ENCODE assay signal across 17 cellular contexts in the genomic region with DNA sequence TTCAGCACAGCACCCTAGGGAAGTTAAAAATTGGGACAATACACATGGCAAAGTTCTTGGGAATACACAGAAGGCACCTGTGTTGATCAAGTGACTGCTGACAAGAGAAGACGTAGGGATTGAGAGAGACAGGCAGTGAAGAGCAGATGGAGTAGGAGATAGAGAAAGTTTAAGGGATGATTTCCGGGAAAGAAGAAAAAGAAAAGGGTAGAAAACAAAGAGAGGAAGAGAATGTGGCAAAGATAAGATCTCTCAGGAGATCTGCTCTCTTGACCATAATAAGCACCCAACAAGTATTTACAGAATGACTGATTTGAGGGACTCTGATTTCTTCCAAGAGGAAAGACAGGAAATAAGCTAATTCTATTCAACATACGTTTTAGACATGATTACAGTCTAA. TPM values are rescaled to one million over a fixed set of nuclear protein-coding genes. Genes with fewer than 3 reads are reported as not detected.
DNase-seq lines count a peak whose midpoint lies in the region; ATAC-seq, FAIRE-seq and TF ChIP-seq lines count a peak whose summit lies in the region.
"Had no signal": no experiment of that assay in that cellular context is flagged by ENCODE, and none has a peak within 500 bp of the region (broad histone marks: within the 10 kb centered on the region; RNA-seq: fewer than 3 reads in every experiment).

No MANE protein-coding gene starts in this region.

- FAIRE-seq in endothelial cell of umbilical vein (lab: Jason Lieb, UNC): peak; percentile 83

- intact Hi-C loops in endothelial cell of umbilical vein (cut with micrococcal nuclease): loop anchor here (2.0 to 5.0 kb wide), 3 partner anchors 27 to 339 kb away; no protein-coding TSS in a partner anchor

- H3K4me1 ChIP-seq in RWPE2 (ENCODE audit: insufficient read depth, poor library complexity, severe bottlenecking) (peaks cover 18% of the 10 kb centered on the region), endothelial cell of umbilical vein (ENCODE audit: control insufficient read depth, extremely low read depth, insufficient read depth, low read length) (peaks cover 75% of the 10 kb centered on the region)
- peaks cover 32% of the 10 kb centered on the region for H3K4me1 ChIP-seq in CD8-positive, alpha-beta memory T cell (ENCODE audit: insufficient read depth, low read length)

- peaks cover 20% of the 10 kb centered on the region for H3K27me3 Mint-ChIP-seq in stimulated activated naive CD8-positive, alpha-beta T cell treated with anti-CD3 and anti-CD28 coated beads, Interleukin-15, Interleukin-2, amounts not matched to agents 100 ng/mL and 50 ng/mL, for 24 hours
- H3K27me3 Mint-ChIP-seq in CD8-positive, alpha-beta memory T cell: peaks cover 26 to 50% of the 10 kb centered on the region in 2 donors

- no TSS peak for BruUV-seq in endothelial cell of umbilical vein (replicated peaks; lab: Mats Ljungman, UMichigan)

- dilution Hi-C loops in endothelial cell of umbilical vein (cut with MboI; ENCODE audit: extremely low pct_ligation_motif_present, low sequenced_read_pairs): no loop called here

- no peaks in the 10 kb centered on the region for H3K27me3 ChIP-seq in RWPE2 (ENCODE audit: insufficient read depth, poor library complexity, severe bottlenecking)
- no peaks in the 10 kb centered on the region for H3K27me3 ChIP-seq in endothelial cell of umbilical vein (ENCODE audit: control insufficient read depth in 2 of 2, insufficient read depth in 2 of 2, low read length in 2 of 2)
- no peaks in the 10 kb centered on the region for H3K27me3 ChIP-seq in CD8-positive, alpha-beta memory T cell (ENCODE audit: insufficient read depth, low read length, poor library complexity, severe bottlenecking)
- H3K27me3 ChIP-seq: right atrium auricular region had no signal

- no peak for ATAC-seq in stimulated activated naive CD8-positive, alpha-beta T cell treated with anti-CD3 and anti-CD28 coated beads, Interleukin-15, Interleukin-2, amounts not matched to agents 100 U/mL and 50 U/mL, for 24 hours
- no peak for ATAC-seq in RWPE2 (ENCODE audit: low read depth)
- ATAC-seq in esophagus mucosa: no peak
- ATAC-seq: left lobe of liver had no signal

- TF ChIP-seq POLR2A in endothelial cell of umbilical vein (IDR thresholded peaks at IDR 0.05; ENCODE audit: low read depth, low read length): peak; percentile 85

- POLR2A ChIA-PET in endothelial cell of umbilical vein (lab: Charles Lee): interaction anchor here (0.6 to 2.6 kb wide), 7 partner anchors 13 to 118 kb away, joined by 3 to 15 read pairs (median 6); a partner anchor contains a TSS
- POLR2A ChIA-PET in CD8-positive, alpha-beta memory T cell (lab: Charles Lee): no interaction called here

- peak overlapping the region; percentile 4 for H3K27ac Mint-ChIP-seq in stimulated activated naive CD8-positive, alpha-beta T cell treated with anti-CD3 and anti-CD28 coated beads, Interleukin-15, Interleukin-2, amounts not matched to agents 100 ng/mL and 50 ng/mL, for 24 hours
- H3K27ac Mint-ChIP-seq in CD8-positive, alpha-beta memory T cell: no peak overlapping the region

- no peak overlapping the region for H3K4me3 Mint-ChIP-seq in stimulated activated naive CD8-positive, alpha-beta T cell treated with anti-CD3 and anti-CD28 coated beads, Interleukin-15, Interleukin-2, amounts not matched to agents 100 ng/mL and 50 ng/mL, for 24 hours
- H3K4me3 Mint-ChIP-seq in CD8-positive, alpha-beta memory T cell: no peak overlapping the region

- H3K9me3 ChIP-seq in RWPE2 (ENCODE audit: severe bottlenecking) (peaks cover 2% of the 10 kb centered on the region), endothelial cell of umbilical vein (replicated peaks; ENCODE audit: control insufficient read depth, insufficient read depth, low read length) (no peaks in the 10 kb centered on the region)
- H3K9me3 ChIP-seq in CD8-positive, alpha-beta memory T cell (ENCODE audit: low read length): no peaks in the 10 kb centered on the region
- H3K9me3 ChIP-seq: right atrium auricular region, thoracic aorta had no signal

- H3K27ac ChIP-seq in RWPE2 (ENCODE audit: poor library complexity, severe bottlenecking) (peak overlapping the region; percentile 67), endothelial cell of umbilical vein (ENCODE audit: insufficient read depth, low read depth, low read length) (peak overlapping the region; percentile 99)
- no peak overlapping the region for H3K27ac ChIP-seq in CD8-positive, alpha-beta memory T cell (ENCODE audit: low read depth, low read length)
- H3K27ac ChIP-seq: right atrium auricular region, thoracic aorta had no signal

- no peaks in the 10 kb centered on the region for H3K9me3 Mint-ChIP-seq in stimulated activated naive CD8-positive, alpha-beta T cell treated with anti-CD3 and anti-CD28 coated beads, Interleukin-15, Interleukin-2, amounts not matched to agents 100 ng/mL and 50 ng/mL, for 24 hours
- no peaks in the 10 kb centered on the region for H3K9me3 Mint-ChIP-seq in CD8-positive, alpha-beta memory T cell

- H3K4me3 ChIP-seq in RWPE2 (ENCODE audit: severe bottlenecking) (no peak overlapping the region), endothelial cell of umbilical vein (replicated peaks in 1 of 3; ENCODE audit: insufficient read depth in 1 of 3, low read depth in 1 of 3, low read length in 3 of 3) (no peak overlapping the region)
- H3K4me3 ChIP-seq in CD8-positive, alpha-beta memory T cell (ENCODE audit: low read length): no peak overlapping the region
- H3K4me3 ChIP-seq: right atrium auricular region had no signal

- peak overlapping the region; percentile 92 for H3K9ac ChIP-seq in endothelial cell of umbilical vein (replicated peaks; ENCODE audit: extremely low read depth, insufficient read depth, low read length)

- H3K36me3 Mint-ChIP-seq in stimulated activated naive CD8-positive, alpha-beta T cell treated with anti-CD3 and anti-CD28 coated beads, Interleukin-15, Interleukin-2, amounts not matched to agents 100 ng/mL and 50 ng/mL, for 24 hours (ENCODE audit: low read depth): no peaks in the 10 kb centered on the region
- peaks cover 0 to 9% (median 5%) of the 10 kb centered on the region in 3 donors for H3K36me3 Mint-ChIP-seq in CD8-positive, alpha-beta memory T cell

- H2AFZ ChIP-seq in endothelial cell of umbilical vein (ENCODE audit: low read depth, low read length): no peak overlapping the region

- TF ChIP-seq CTCF in RWPE2 (IDR thresholded peaks at IDR 0.05; ENCODE audit: poor library complexity, severe bottlenecking) (no peak), endothelial cell of umbilical vein (IDR thresholded peaks at IDR 0.05; ENCODE audit: extremely low read depth in 1 of 2, insufficient read depth in 1 of 2, low read depth in 1 of 2, low read length in 2 of 2) (no peak)

- H3K4me2 ChIP-seq in endothelial cell of umbilical vein (ENCODE audit: insufficient read depth, low read length): peak overlapping the region; percentile 83

- CTCF ChIA-PET in endothelial cell of umbilical vein (lab: Charles Lee): interaction anchor here (0.6 to 10.5 kb wide), 7 partner anchors 16 to 419 kb away, joined by 3 to 134 read pairs (median 7); a partner anchor contains a TSS
- CTCF ChIA-PET in CD8-positive, alpha-beta memory T cell (lab: Charles Lee): interaction anchor here (1.0 to 2.0 kb wide), 2 partner anchors 28 to 138 kb away, joined by 3 to 7 read pairs; no protein-coding TSS in a partner anchor

- no peak for DNase-seq in stimulated activated naive CD8-positive, alpha-beta T cell treated with anti-CD3 and anti-CD28 coated beads, Interleukin-15, Interleukin-2, amounts not matched to agents 100 U/mL and 50 U/mL, for 24 hours
- DNase-seq in RWPE2 (ENCODE audit: low spot score) (no peak), endothelial cell of umbilical vein (ENCODE audit: low read depth, low spot score) (peak; percentile 90), NCI-H2029 treated with DMSO at 0.1 percent for 48 hours (lab: John Stamatoyannopoulos, UW) (no peak), midbrain (lab: John Stamatoyannopoulos, UW) (no peak)
- DNase-seq in CD8-positive, alpha-beta memory T cell: no peak
- DNase-seq: effector CD8-positive, alpha-beta T cell; glutamatergic neuron; NCI-H146; NCI-H2171 treated with DMSO at 0.1 percent for 48 hours; NCI-H69; Right ventricle myocardium superior had no signal

- H3K9me1 ChIP-seq in endothelial cell of umbilical vein (replicated peaks; ENCODE audit: control insufficient read depth, extremely low read depth, insufficient read depth, low read length): no peaks in the 10 kb centered on the region

- H3K79me2 ChIP-seq in endothelial cell of umbilical vein (ENCODE audit: control insufficient read depth, insufficient read depth, low read length): no peaks in the 10 kb centered on the region

- H4K20me1 ChIP-seq in endothelial cell of umbilical vein (replicated peaks; ENCODE audit: control insufficient read depth, extremely low read depth, insufficient read depth, low read length): no peaks in the 10 kb centered on the region

- no peaks in the 10 kb centered on the region for H3K36me3 ChIP-seq in RWPE2 (ENCODE audit: low read depth)
- no peaks in the 10 kb centered on the region for H3K36me3 ChIP-seq in endothelial cell of umbilical vein (ENCODE audit: control insufficient read depth in 2 of 2, extremely low read depth in 1 of 2, insufficient read depth in 2 of 2, low read length in 2 of 2)
- H3K36me3 ChIP-seq in CD8-positive, alpha-beta memory T cell (ENCODE audit: insufficient read depth, low read length): no peaks in the 10 kb centered on the region
- H3K36me3 ChIP-seq: right atrium auricular region, thoracic aorta had no signal

- peaks cover 60% of the 10 kb centered on the region for H3K4me1 Mint-ChIP-seq in stimulated activated naive CD8-positive, alpha-beta T cell treated with anti-CD3 and anti-CD28 coated beads, Interleukin-15, Interleukin-2, amounts not matched to agents 100 ng/mL and 50 ng/mL, for 24 hours (ENCODE audit: low read depth)
- H3K4me1 Mint-ChIP-seq in CD8-positive, alpha-beta memory T cell: peaks cover 14 to 42% (median 32%) of the 10 kb centered on the region in 3 donors

RNA-seq across cellular contexts. Expression of a gene that starts 15.1 kb away (rescaled TPM):
- total RNA-seq in endothelial cell of umbilical vein (181 and 191 TPM in 2 replicates), esophagus mucosa (48.2 TPM)
- 81.8 and 91.1 TPM in 2 replicates for polyA plus RNA-seq in endothelial cell of umbilical vein
- polyA plus RNA-seq in endothelial cell of umbilical vein (2011; cell fraction: cytosol; rRNA removed): 88.8 and 97.8 TPM in 2 replicates
- polyA plus RNA-seq in endothelial cell of umbilical vein (2011; cell fraction: nucleus; rRNA removed): 67.4 and 76.6 TPM in 2 replicates
- polyA plus RNA-seq in endothelial cell of umbilical vein (2012): 171 and 184 TPM in 2 replicates
- 195 and 198 TPM in 2 replicates for polyA minus RNA-seq in endothelial cell of umbilical vein
- polyA minus RNA-seq in endothelial cell of umbilical vein (2011; cell fraction: cytosol; rRNA and poly(A)+ RNA removed): 25.4 TPM
- 138 and 223 TPM in 2 replicates for polyA minus RNA-seq in endothelial cell of umbilical vein (2011; cell fraction: nucleus; rRNA and poly(A)+ RNA removed)
- total RNA-seq in CD8-positive, alpha-beta memory T cell: 10 to 100 TPM; 32.9 to 33.0 TPM
- polyA plus RNA-seq in CD8-positive, alpha-beta memory T cell: 38.6 TPM

RNA-seq across cellular contexts. Expression of a gene that starts 42.1 kb away (rescaled TPM):
- total RNA-seq in endothelial cell of umbilical vein (20.6 and 20.7 TPM in 2 replicates), esophagus mucosa (12.0 TPM)
- 10.6 and 13.3 TPM in 2 replicates for polyA plus RNA-seq in endothelial cell of umbilical vein
- polyA plus RNA-seq in endothelial cell of umbilical vein (2011; cell fraction: cytosol; rRNA removed): 21.6 and 21.8 TPM in 2 replicates
- polyA plus RNA-seq in endothelial cell of umbilical vein (2011; cell fraction: nucleus; rRNA removed): 13.8 and 18.9 TPM in 2 replicates
- 31.5 and 34.3 TPM in 2 replicates for polyA plus RNA-seq in endothelial cell of umbilical vein (2012)
- 17.1 and 29.9 TPM in 2 replicates for polyA minus RNA-seq in endothelial cell of umbilical vein
- polyA minus RNA-seq in endothelial cell of umbilical vein (2011; cell fraction: cytosol; rRNA and poly(A)+ RNA removed): 9.3 TPM
- 13.2 and 20.7 TPM in 2 replicates for polyA minus RNA-seq in endothelial cell of umbilical vein (2011; cell fraction: nucleus; rRNA and poly(A)+ RNA removed)
- 10 to 100 TPM; 13.4 to 14.2 TPM for total RNA-seq in CD8-positive, alpha-beta memory T cell
- polyA plus RNA-seq in CD8-positive, alpha-beta memory T cell: 12.7 TPM
